11 cellular contexts compared by ENCODE assay signal in genomic region chr11:9208726-9209501, GRCh38. TPM values are rescaled to one million over a fixed set of nuclear protein-coding genes. Genes with fewer than 3 reads are reported as not detected.
DNase-seq lines count a peak whose midpoint lies in the region; ATAC-seq and TF ChIP-seq lines count a peak whose summit lies in the region.
"Had no signal": no experiment of that assay in that cellular context is flagged by ENCODE, and none has a peak within 500 bp of the region (broad histone marks: within the 10 kb centered on the region; RNA-seq: fewer than 3 reads in every experiment).

No MANE protein-coding gene starts in this region.

- H3K9ac ChIP-seq in neuronal stem cell (ENCODE audit: low read depth, low read length, poor library complexity) = no peak overlapping the region

- H4K8ac ChIP-seq in neuronal stem cell (ENCODE audit: low read depth, low read length) = no peak overlapping the region

- no peaks in the 10 kb centered on the region for H3K27me3 ChIP-seq in neuronal stem cell (ENCODE audit: control insufficient read depth in 3 of 3, insufficient read depth in 3 of 3, low read depth in 1 of 3, low read length in 3 of 3)
- H3K27me3 ChIP-seq: upper lobe of right lung had no signal

- CTCF ChIA-PET in activated CD4-positive, alpha-beta T cell treated with anti-CD3 and anti-CD28 coated beads for 36 hours (lab: Charles Lee) = interaction anchor here (0.6 to 1.2 kb wide), 5 partner anchors 12 to 298 kb away, joined by 3 to 4 read pairs (median 3); no protein-coding TSS in a partner anchor
- CTCF ChIA-PET in activated B cell treated with CpG ODN at 0.5 μM for 24 hours (lab: Charles Lee) = interaction anchor here (1.2 kb wide), 1 partner anchor 71 kb away, joined by 3 read pairs; no protein-coding TSS in a partner anchor

- no peak overlapping the region for H3K18ac ChIP-seq in neuronal stem cell (ENCODE audit: low read length)

- H3K9me3 Mint-ChIP-seq in activated CD4-positive, alpha-beta T cell treated with anti-CD3 and anti-CD28 coated beads for 36 hours (ENCODE audit: low read depth) = no peaks in the 10 kb centered on the region
- H3K9me3 Mint-ChIP-seq in activated B cell treated with CpG ODN at 0.5 μM for 24 hours = no peaks in the 10 kb centered on the region

- peaks cover 5 to 31% of the 10 kb centered on the region in 2 donors for H3K36me3 ChIP-seq in neuronal stem cell (replicated peaks in 1 of 2; ENCODE audit: control insufficient read depth in 2 of 2, insufficient read depth in 2 of 2, low read length in 2 of 2)

- H2AFZ ChIP-seq in neuronal stem cell (ENCODE audit: low read length) = no peak overlapping the region

- no peaks in the 10 kb centered on the region for H3K9me3 ChIP-seq in neuronal stem cell (replicated peaks in 1 of 2; ENCODE audit: control insufficient read depth in 2 of 2, insufficient read depth in 1 of 2, low read depth in 1 of 2, low read length in 2 of 2)
- H3K9me3 ChIP-seq: upper lobe of right lung had no signal

- H3K4me1 ChIP-seq in neuronal stem cell (ENCODE audit: control insufficient read depth in 2 of 2, insufficient read depth in 1 of 2, low read depth in 1 of 2, low read length in 2 of 2) = peaks cover 0 to 2% of the 10 kb centered on the region in 2 donors

- no peak overlapping the region for H3K4me3 ChIP-seq in neuronal stem cell (ENCODE audit: low read length in 2 of 2)
- H3K4me3 ChIP-seq: upper lobe of right lung had no signal

- no peak overlapping the region for H2BK15ac ChIP-seq in neuronal stem cell (ENCODE audit: low read length)

- no peak for DNase-seq in activated CD4-positive, alpha-beta T cell treated with anti-CD3 and anti-CD28 coated beads for 36 hours
- DNase-seq in activated CD4-positive, alpha-beta T cell treated with anti-CD3 and anti-CD28 coated beads, Interleukin-2, amount 50 U/mL, for 1 hour = no peak
- DNase-seq in activated B cell treated with CpG ODN at 0.5 μM for 24 hours (no peak), pons (ENCODE audit: low spot score) (peak; percentile 29), neuronal stem cell (ENCODE audit: low spot score) (no peak), SIG-M5 treated with dmso at 0.1 percent for 504 hours (lab: John Stamatoyannopoulos, UW; ENCODE audit: unreplicated experiment) (no peak), DMS153 (lab: John Stamatoyannopoulos, UW) (no peak)
- DNase-seq: anterior cingulate cortex, NCI-H1436 treated with DMSO at 0.1 percent for 48 hours, upper lobe of right lung had no signal

- POLR2A ChIA-PET in activated CD4-positive, alpha-beta T cell treated with anti-CD3 and anti-CD28 coated beads for 36 hours (lab: Charles Lee) = interaction anchor here (0.6 to 1.2 kb wide), 4 partner anchors 55 to 181 kb away, joined by 3 to 4 read pairs (median 3); no protein-coding TSS in a partner anchor
- POLR2A ChIA-PET in activated B cell treated with CpG ODN at 0.5 μM for 24 hours (lab: Charles Lee) = interaction anchor here (0.6 to 1.6 kb wide), 5 partner anchors 15 to 176 kb away, joined by 3 to 6 read pairs (median 3); partner anchors contain the start of gene IPO7

- peaks cover 1% of the 10 kb centered on the region for H3K36me3 Mint-ChIP-seq in activated CD4-positive, alpha-beta T cell treated with anti-CD3 and anti-CD28 coated beads for 36 hours (ENCODE audit: low read depth)
- peaks cover 6% of the 10 kb centered on the region for H3K36me3 Mint-ChIP-seq in activated B cell treated with CpG ODN at 0.5 μM for 24 hours (ENCODE audit: low read depth)

- no peak overlapping the region for H2BK120ac ChIP-seq in neuronal stem cell (ENCODE audit: low read depth, low read length)

- peaks cover 54% of the 10 kb centered on the region for H3K4me1 Mint-ChIP-seq in activated CD4-positive, alpha-beta T cell treated with anti-CD3 and anti-CD28 coated beads for 36 hours
- peaks cover 36% of the 10 kb centered on the region for H3K4me1 Mint-ChIP-seq in activated B cell treated with CpG ODN at 0.5 μM for 24 hours

- TF ChIP-seq CTCF in activated B cell treated with CpG ODN at 0.5 μM for 24 hours (IDR thresholded peaks at IDR 0.05) = no peak

- H2BK12ac ChIP-seq in neuronal stem cell (ENCODE audit: low read length) = no peak overlapping the region

- no peak overlapping the region for H3K27ac ChIP-seq in neuronal stem cell (replicated peaks; ENCODE audit: low read length)
- H3K27ac ChIP-seq: upper lobe of right lung had no signal

- no peak overlapping the region for H2AK5ac ChIP-seq in neuronal stem cell (ENCODE audit: low read depth, low read length)

- H3K4me3 Mint-ChIP-seq in activated CD4-positive, alpha-beta T cell treated with anti-CD3 and anti-CD28 coated beads for 36 hours = peak overlapping the region; percentile 2
- peak overlapping the region; percentile 2 for H3K4me3 Mint-ChIP-seq in activated B cell treated with CpG ODN at 0.5 μM for 24 hours

- intact Hi-C loops in activated CD4-positive, alpha-beta T cell treated with anti-CD3 and anti-CD28 coated beads for 36 hours (cut with DNase I, micrococcal nuclease) = loop anchor here (5.0 kb wide), 2 partner anchors 37 to 153 kb away; no protein-coding TSS in a partner anchor
- intact Hi-C loops in activated B cell treated with CpG ODN at 0.5 μM for 24 hours (cut with micrococcal nuclease) = no loop called here

- no peak overlapping the region for H3K14ac ChIP-seq in neuronal stem cell (ENCODE audit: low read length)

- peak overlapping the region; percentile 81 for H3K27ac Mint-ChIP-seq in activated CD4-positive, alpha-beta T cell treated with anti-CD3 and anti-CD28 coated beads for 36 hours
- H3K27ac Mint-ChIP-seq in activated B cell treated with CpG ODN at 0.5 μM for 24 hours = peak overlapping the region; percentile 18

- H2BK5ac ChIP-seq in neuronal stem cell (ENCODE audit: low read length) = no peak overlapping the region

- peak; percentile 38 for ATAC-seq in activated CD4-positive, alpha-beta T cell treated with anti-CD3 and anti-CD28 coated beads for 36 hours
- ATAC-seq in HG02852 (IDR thresholded peaks at IDR 0.05; ENCODE audit: unreplicated experiment) (peak; percentile 37), activated B cell treated with CpG ODN at 0.5 μM for 24 hours (ENCODE audit: low read depth) (no peak)
- ATAC-seq: upper lobe of right lung had no signal

- no CpG with 5 or more reads among the region's 8 CpGs for WGBS in neuronal stem cell (ENCODE audit: extremely low coverage in 2 of 2, insufficient read length in 2 of 2, insufficient replicate concordance in 1 of 2), 2 donors

- no peak overlapping the region for H3K4ac ChIP-seq in neuronal stem cell (ENCODE audit: low read length)

- H3K79me1 ChIP-seq in neuronal stem cell (ENCODE audit: low read depth, low read length) = peaks cover 4% of the 10 kb centered on the region

- no peaks in the 10 kb centered on the region for H3K27me3 Mint-ChIP-seq in activated CD4-positive, alpha-beta T cell treated with anti-CD3 and anti-CD28 coated beads for 36 hours
- H3K27me3 Mint-ChIP-seq in activated B cell treated with CpG ODN at 0.5 μM for 24 hours = no peaks in the 10 kb centered on the region

- H3K23ac ChIP-seq in neuronal stem cell (ENCODE audit: low read depth, low read length, poor library complexity) = no peak overlapping the region

- H4K91ac ChIP-seq in neuronal stem cell (ENCODE audit: low read depth, low read length, poor library complexity) = no peak overlapping the region

- no peak overlapping the region for H3K4me2 ChIP-seq in neuronal stem cell (ENCODE audit: insufficient read depth, low read length, poor library complexity, severe bottlenecking)

RNA-seq across cellular contexts. Expression of gene DENND5A, which starts 56.2 kb away (rescaled TPM):
- total RNA-seq in activated CD4-positive, alpha-beta T cell treated with anti-CD3 and anti-CD28 coated beads for 36 hours = 10 to 100 TPM; 43.6 to 62.6 TPM
- total RNA-seq in activated B cell treated with CpG ODN at 0.5 μM for 24 hours = 23.2 and 24.4 TPM in 2 replicates
- polyA plus RNA-seq in neuronal stem cell (2013, experiment 1 of 2) = 72.7 TPM
- 73.8 TPM for polyA plus RNA-seq in neuronal stem cell (2013, experiment 2 of 2)
